ENCODE assay signal across 22 cellular contexts in genomic region chr2:136360790-136361189, GRCh38.
"Had no signal": no experiment of that assay in that cellular context is flagged by ENCODE, and none has a peak within 500 bp of the region (broad histone marks: within the 10 kb centered on the region; RNA-seq: fewer than 3 reads in every experiment).

No MANE protein-coding gene starts in this region.

- H3K27ac Mint-ChIP-seq: activated CD4-positive, alpha-beta T cell treated with anti-CD3 and anti-CD28 coated beads for 36 hours; IgD-negative memory B cell; T-cell had no signal

- H3K4me3 Mint-ChIP-seq: activated CD4-positive, alpha-beta T cell treated with anti-CD3 and anti-CD28 coated beads for 36 hours; T-cell had no signal

- H3K9me3 Mint-ChIP-seq: IgD-negative memory B cell, T-cell had no signal

- DNase-seq: activated CD4-positive, alpha-beta T cell treated with anti-CD3 and anti-CD28 coated beads, Interleukin-2, amount 50 U/mL, for 4 hours; activated effector memory CD4-positive, alpha-beta T cell treated with Interleukin-2 at 50 U/mL for 16 hours; activated naive CD4-positive, alpha-beta T cell; activated T-cell treated with anti-CD3 and anti-CD28 coated beads for 4 hours; amniotic stem cell; body of pancreas; KG1; MV-4-11; NCI-H1092 treated with DMSO at 0.1 percent for 48 hours; NCI-H1417 treated with DMSO at 0.1 percent for 48 hours; NCI-H1694; NCI-H345; NCI-H526 treated with DMSO at 0.1 percent for 48 hours; NCI-H82; OCI-M1; RPMI8226; T-cell; WERI-Rb-1 had no signal

- H3K36me3 Mint-ChIP-seq: IgD-negative memory B cell, T-cell had no signal

- H3K27me3 Mint-ChIP-seq: T-cell had no signal

- ATAC-seq: body of pancreas, Panc1, Right ventricle myocardium inferior, T-cell had no signal
